Comparison of ENCODE assay signal across 8 cellular contexts in the genomic region with DNA sequence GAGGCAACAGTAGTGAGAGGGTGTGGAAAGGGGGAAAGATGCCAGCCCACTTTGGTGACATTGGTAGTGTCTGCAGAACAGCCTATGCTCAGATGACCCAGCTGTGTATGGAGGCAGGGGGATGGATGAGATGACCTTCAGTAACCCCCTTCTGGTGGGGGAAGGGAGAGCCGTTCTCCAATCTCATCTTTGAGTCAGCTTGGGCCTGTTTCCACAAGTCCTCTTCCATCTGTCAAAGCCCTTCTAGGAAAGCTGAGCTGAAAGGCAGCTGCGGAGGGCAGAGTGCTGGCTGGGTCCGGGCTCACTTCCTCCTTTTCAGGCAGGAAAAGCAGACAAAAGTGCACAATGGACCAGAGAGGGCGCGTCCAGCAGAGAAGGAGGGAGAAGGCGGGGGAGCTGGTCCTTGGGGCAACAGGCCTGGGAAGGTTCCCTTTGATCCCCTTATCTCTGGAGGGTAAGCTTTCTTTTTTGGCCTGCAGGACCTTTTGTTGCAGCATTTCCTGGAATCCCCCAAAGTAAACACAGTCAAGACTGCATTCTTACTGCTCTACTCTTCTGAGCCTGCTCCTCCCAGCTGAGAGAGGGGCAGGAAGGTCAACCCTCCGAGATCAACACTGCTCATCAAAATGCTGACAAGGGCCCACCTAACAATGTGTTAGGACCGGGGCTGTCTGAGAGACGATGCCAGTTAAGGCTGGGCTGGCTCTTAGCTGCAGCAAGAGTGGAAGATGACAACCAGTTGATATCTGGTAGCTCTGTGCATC. TPM values are rescaled to one million over a fixed set of nuclear protein-coding genes. Genes with fewer than 3 reads are reported as not detected.
DNase-seq lines count a peak whose midpoint lies in the region; ATAC-seq, FAIRE-seq and TF ChIP-seq lines count a peak whose summit lies in the region.
"Had no signal": no experiment of that assay in that cellular context is flagged by ENCODE, and none has a peak within 500 bp of the region (broad histone marks: within the 10 kb centered on the region; RNA-seq: fewer than 3 reads in every experiment).

No MANE protein-coding gene starts in this region.

- no peak overlapping the region for H3K4me3 Mint-ChIP-seq in astrocyte (ENCODE audit: unreplicated experiment)
- H3K4me3 Mint-ChIP-seq: T-cell had no signal

- DNase-seq in astrocyte (ENCODE audit: low read depth) (no peak), left colon (peak; percentile 60 to 68), thyroid gland (peak; percentile 23 to 36)

- H3K9me3 ChIP-seq in Loucy (ENCODE audit: insufficient read depth, low read depth, low read length), result no peaks in the 10 kb centered on the region
- H3K9me3 ChIP-seq in astrocyte (ENCODE audit: insufficient read depth, low read depth, low read length), result no peaks in the 10 kb centered on the region
- H3K9me3 ChIP-seq in thyroid gland, result no peaks in the 10 kb centered on the region

- H3K36me3 ChIP-seq in Loucy (ENCODE audit: insufficient read depth, low read length) (no peaks in the 10 kb centered on the region), astrocyte (ENCODE audit: insufficient read depth, low read length) (no peaks in the 10 kb centered on the region), thyroid gland (no peaks in the 10 kb centered on the region)

- no peaks in the 10 kb centered on the region for H3K27me3 ChIP-seq in Loucy (ENCODE audit: insufficient read depth, low read length, poor library complexity, severe bottlenecking)
- peaks cover 23% of the 10 kb centered on the region for H3K27me3 ChIP-seq in astrocyte (ENCODE audit: insufficient read depth, low read length)
- H3K27me3 ChIP-seq in thyroid gland, result no peaks in the 10 kb centered on the region

- H4K20me1 ChIP-seq in Loucy (ENCODE audit: insufficient read depth, low read length, poor library complexity, severe bottlenecking) (no peaks in the 10 kb centered on the region), astrocyte (ENCODE audit: insufficient read depth, low read length) (no peaks in the 10 kb centered on the region)

- no peak for TF ChIP-seq CTCF in Loucy (conservative IDR thresholded peaks at IDR 0.05; ENCODE audit: low read length)
- no peak for TF ChIP-seq CTCF in astrocyte (IDR thresholded peaks at IDR 0.05; ENCODE audit: insufficient read depth, low read depth, low read length)
- no peak for TF ChIP-seq CTCF in thyroid gland (IDR thresholded peaks at IDR 0.05)

- H3K4me1 ChIP-seq in Loucy (ENCODE audit: insufficient read depth, low read length, poor library complexity, severe bottlenecking), result no peaks in the 10 kb centered on the region
- H3K4me1 ChIP-seq in astrocyte (ENCODE audit: insufficient read depth, low read length), result peaks cover 10% of the 10 kb centered on the region
- H3K4me1 ChIP-seq in thyroid gland, result peaks cover 16 to 26% of the 10 kb centered on the region in 2 donors

- peaks cover 2% of the 10 kb centered on the region for H3K9me3 Mint-ChIP-seq in astrocyte (ENCODE audit: unreplicated experiment)
- H3K9me3 Mint-ChIP-seq: T-cell had no signal

- H3K79me2 ChIP-seq in Loucy (ENCODE audit: insufficient read depth, low read length) (no peaks in the 10 kb centered on the region), astrocyte (ENCODE audit: insufficient read depth, low read length) (no peaks in the 10 kb centered on the region)

- H3K27me3 Mint-ChIP-seq in astrocyte (ENCODE audit: low read depth, unreplicated experiment), result peaks cover 37% of the 10 kb centered on the region

- no peak for FAIRE-seq in astrocyte (lab: Jason Lieb, UNC)

- no peak overlapping the region for H3K4me2 ChIP-seq in Loucy (ENCODE audit: low read depth, low read length, poor library complexity, severe bottlenecking)
- H3K4me2 ChIP-seq in astrocyte (ENCODE audit: low read length), result no peak overlapping the region

- ATAC-seq in left colon, result peak; percentile 76
- no peak for ATAC-seq in HG02610 (IDR thresholded peaks at IDR 0.05; ENCODE audit: unreplicated experiment)
- ATAC-seq in GM21447 (IDR thresholded peaks at IDR 0.05; ENCODE audit: unreplicated experiment), result no peak
- no peak for ATAC-seq in GM18909 (IDR thresholded peaks at IDR 0.05; ENCODE audit: poor library complexity, unreplicated experiment)
- ATAC-seq: T-cell had no signal

- 47 to 52% methylated on average over 9 of the region's 9 CpGs for WGBS in thyroid gland, 2 donors

- H3K36me3 Mint-ChIP-seq in astrocyte (ENCODE audit: low read depth, unreplicated experiment), result peaks cover 1% of the 10 kb centered on the region
- H3K36me3 Mint-ChIP-seq: T-cell had no signal

- no peaks in the 10 kb centered on the region for H3F3A ChIP-seq in Loucy (ENCODE audit: low read depth)

- no peak overlapping the region for H3K9ac ChIP-seq in Loucy (ENCODE audit: low read depth, low read length, poor library complexity, severe bottlenecking)
- no peak overlapping the region for H3K9ac ChIP-seq in astrocyte (ENCODE audit: low read length)

- TF ChIP-seq POLR2A in thyroid gland (IDR thresholded peaks at IDR 0.05), result no peak

- intact Hi-C loops in left colon (cut with DNase I, micrococcal nuclease), result no loop called here
- intact Hi-C loops in thyroid gland (cut with DNase I), result no loop called here

- H3K9me2 ChIP-seq in Loucy (replicated peaks; ENCODE audit: low read depth, low read length), result no peaks in the 10 kb centered on the region

- H3K4me3 ChIP-seq in Loucy (ENCODE audit: low read length, poor library complexity, severe bottlenecking) (no peak overlapping the region), astrocyte (ENCODE audit: insufficient read depth, low read depth, low read length) (no peak overlapping the region), thyroid gland (replicated peaks in 1 of 3) (no peak overlapping the region)

- peaks cover 7% of the 10 kb centered on the region for H3K4me1 Mint-ChIP-seq in astrocyte (ENCODE audit: low read depth, unreplicated experiment)

- no peak overlapping the region for H3K27ac ChIP-seq in astrocyte (ENCODE audit: low read depth, low read length)
- peak overlapping the region in 2 of 3 donors; percentile 76 to 86 for H3K27ac ChIP-seq in thyroid gland

- H2AFZ ChIP-seq in Loucy (ENCODE audit: low read length) (peak overlapping the region; percentile 46; the same call in 1 of the 2 replicates), astrocyte (ENCODE audit: low read depth, low read length) (no peak overlapping the region)

- H3K27ac Mint-ChIP-seq in astrocyte (ENCODE audit: unreplicated experiment), result peak overlapping the region; percentile 58

RNA-seq across cellular contexts. Expression of a gene that starts 1.2 kb away (rescaled TPM):
- total RNA-seq in astrocyte (2.2 and 2.7 TPM in 2 replicates), left colon (10 to 100 TPM in 1 of 2 donors, 1 to 10 TPM in 1; 8.1 to 10.6 TPM), thyroid gland (10 to 100 TPM; 16.5 to 31.7 (median 23.2) TPM)

RNA-seq across cellular contexts. Expression of a gene that starts 28.6 kb away (rescaled TPM):
- 11.1 and 11.9 TPM in 2 replicates for total RNA-seq in astrocyte
- 1 to 10 TPM; 3.8 to 9.9 TPM for total RNA-seq in left colon
- total RNA-seq in thyroid gland, result 10 to 100 TPM in 3 of 4 donors, 1 to 10 TPM in 1; 8.2 to 17.1 (median 10.9) TPM
